Comparison of ENCODE assay signal across 8 cellular contexts in genomic region chr10:21517134-21517982, GRCh38. TPM values are rescaled to one million over a fixed set of nuclear protein-coding genes. Genes with fewer than 3 reads are reported as not detected.
DNase-seq lines count a peak whose midpoint lies in the region; ATAC-seq and TF ChIP-seq lines count a peak whose summit lies in the region.

No MANE protein-coding gene starts in this region.

- DNase-seq in NCI-H2081 (lab: John Stamatoyannopoulos, UW) (peak; percentile 34 to 55), NCI-H2081 treated with DMSO at 0.1 percent for 48 hours (lab: John Stamatoyannopoulos, UW) (no peak), WTC11 (ENCODE audit: low spot score) (peak; percentile 83), fibroblast of mammary gland (ENCODE audit: low read depth) (peak; percentile 58), H4 (ENCODE audit: low spot score) (no peak)
- DNase-seq in natural killer cell treated with Interleukin-12 subunit alpha and Interleukin-12 subunit beta and Interleukin-15 and Interleukin-18, amount 100 ng/mL, for 72 hours (ENCODE audit: low spot score) = no peak

- peak; percentile 42 for ATAC-seq in GM21423 (IDR thresholded peaks at IDR 0.05; ENCODE audit: unreplicated experiment)
- ATAC-seq in WTC11 = peak; percentile 68
- peak; percentile 80 for ATAC-seq in natural killer cell treated with Interleukin-12 subunit alpha and Interleukin-12 subunit beta and Interleukin-15 and Interleukin-18, amount 100 ng/mL, for 72 hours

- no peaks in the 10 kb centered on the region for H3K36me3 ChIP-seq in HUES48 (ENCODE audit: control insufficient read depth, insufficient read depth, low read length)

- H3K9me3 ChIP-seq in HUES48 (ENCODE audit: control insufficient read depth, insufficient read depth, low read length) = no peaks in the 10 kb centered on the region

- peaks cover 81% of the 10 kb centered on the region for H3K4me1 ChIP-seq in HUES48 (ENCODE audit: control insufficient read depth, insufficient read depth, low read length)

- H3K27ac Mint-ChIP-seq in WTC11 = peak overlapping the region; percentile 92
- H3K27ac Mint-ChIP-seq in natural killer cell treated with Interleukin-12 subunit alpha and Interleukin-12 subunit beta and Interleukin-15 and Interleukin-18, amount 100 ng/mL, for 72 hours = peak overlapping the region in 1 of 2 donors; percentile 55

- H3K4me3 Mint-ChIP-seq in WTC11 = peak overlapping the region; percentile 88
- H3K4me3 Mint-ChIP-seq in natural killer cell treated with Interleukin-12 subunit alpha and Interleukin-12 subunit beta and Interleukin-15 and Interleukin-18, amount 100 ng/mL, for 72 hours = peak overlapping the region; percentile 84

- H3K36me3 Mint-ChIP-seq in WTC11 = no peaks in the 10 kb centered on the region
- H3K36me3 Mint-ChIP-seq in natural killer cell treated with Interleukin-12 subunit alpha and Interleukin-12 subunit beta and Interleukin-15 and Interleukin-18, amount 100 ng/mL, for 72 hours = no peaks in the 10 kb centered on the region

- POLR2A ChIA-PET in WTC11 (lab: Charles Lee) = interaction anchor here (0.7 to 3.6 kb wide), 13 partner anchors 8 to 232 kb away, joined by 3 to 57 read pairs (median 7); partner anchors contain the start of gene SKIDA1

- peak overlapping the region; percentile 67 for H3K27ac ChIP-seq in HUES48 (ENCODE audit: low read depth, low read length)

- H3K9ac ChIP-seq in HUES48 (ENCODE audit: low read depth, low read length) = peak overlapping the region; percentile 44

- H3K4me3 ChIP-seq in HUES48 (ENCODE audit: low read depth, low read length) (peak overlapping the region; percentile 82), fibroblast of mammary gland (ENCODE audit: control insufficient read depth, low read depth, low read length) (peak overlapping the region; percentile 61)

- H3K27me3 Mint-ChIP-seq in WTC11 (ENCODE audit: low read depth) = peaks cover 32% of the 10 kb centered on the region
- peaks cover 51 to 74% of the 10 kb centered on the region in 2 donors for H3K27me3 Mint-ChIP-seq in natural killer cell treated with Interleukin-12 subunit alpha and Interleukin-12 subunit beta and Interleukin-15 and Interleukin-18, amount 100 ng/mL, for 72 hours

- H3K27me3 ChIP-seq in HUES48 (ENCODE audit: control insufficient read depth, insufficient read depth, low read length) = peaks cover 61% of the 10 kb centered on the region

- H3K4me1 Mint-ChIP-seq in WTC11 = peaks cover 76% of the 10 kb centered on the region
- H3K4me1 Mint-ChIP-seq in natural killer cell treated with Interleukin-12 subunit alpha and Interleukin-12 subunit beta and Interleukin-15 and Interleukin-18, amount 100 ng/mL, for 72 hours (ENCODE audit: low read depth in 2 of 2) = peaks cover 31 to 32% of the 10 kb centered on the region in 2 donors

- CTCF ChIA-PET in WTC11 (lab: Charles Lee) = interaction anchor here (1.2 to 2.0 kb wide), 5 partner anchors 8 to 214 kb away, joined by 3 to 9 read pairs (median 6); no protein-coding TSS in a partner anchor

- TF ChIP-seq CTCF in WTC11 (IDR thresholded peaks at IDR 0.05) (no peak), fibroblast of mammary gland (conservative IDR thresholded peaks at IDR 0.05; ENCODE audit: control insufficient read depth, insufficient read depth, low read depth, low read length) (no peak)

- no peaks in the 10 kb centered on the region for H3K9me3 Mint-ChIP-seq in WTC11
- H3K9me3 Mint-ChIP-seq in natural killer cell treated with Interleukin-12 subunit alpha and Interleukin-12 subunit beta and Interleukin-15 and Interleukin-18, amount 100 ng/mL, for 72 hours = no peaks in the 10 kb centered on the region

TF ChIP-seq in WTC11, 78 proteins besides CTCF, POLR2A, EP300 and RAD21:
- no peak for TF ChIP-seq FOXK1 (CRISPR knock-in tag; IDR thresholded peaks at IDR 0.05)
- no peak for TF ChIP-seq MXD4 (CRISPR knock-in tag; IDR thresholded peaks at IDR 0.05; ENCODE audit: borderline replicate concordance)
- TF ChIP-seq NR2C2 (CRISPR knock-in tag; IDR thresholded peaks at IDR 0.05) = no peak
- peak; percentile 60; the same call in 1 of the 2 replicates for TF ChIP-seq ETV6 (CRISPR knock-in tag; IDR thresholded peaks at IDR 0.05)
- TF ChIP-seq ZNF138 (CRISPR knock-in tag; conservative IDR thresholded peaks at IDR 0.05) = no peak
TF ChIP-seq in WTC11: peak in this region for 1.

RNA-seq across cellular contexts. Expression of gene SKIDA1, which starts 8.1 kb away (rescaled TPM):
- total RNA-seq in WTC11 (2021) = 9.4 to 12.9 TPM (median 11.8 TPM) in 3 replicates
- not detected for total RNA-seq in natural killer cell treated with Interleukin-12 subunit alpha and Interleukin-12 subunit beta and Interleukin-15 and Interleukin-18, amount 100 ng/mL, for 72 hours
- 0.18 and 0.33 TPM in 2 replicates for total RNA-seq in H4 (2014; rRNA removed; shearing (Covaris generic))

RNA-seq across cellular contexts. Expression of gene MLLT10, which starts 16.7 kb away (rescaled TPM):
- total RNA-seq in WTC11 (2021) = 52.7 to 60.3 TPM (median 60.1 TPM) in 3 replicates
- total RNA-seq in natural killer cell treated with Interleukin-12 subunit alpha and Interleukin-12 subunit beta and Interleukin-15 and Interleukin-18, amount 100 ng/mL, for 72 hours = 10 to 100 TPM; 31.5 to 71.0 TPM
- total RNA-seq in H4 (2014; rRNA removed; shearing (Covaris generic)) = 7.9 TPM in 2 replicates

Comparison
In these comparisons a context has a peak if more than half of its experiments do, and no peak if none do; other contexts are left out.
1. DNase-seq: peak in NCI-H2081 (2 of 2), WTC11 (single experiment) and fibroblast of mammary gland (single experiment); none in NCI-H2081 treated with DMSO at 0.1 percent for 48 hours (single experiment), natural killer cell treated with Interleukin-12 subunit alpha and Interleukin-12 subunit beta and Interleukin-15 and Interleukin-18, amount 100 ng/mL, for 72 hours (single experiment) and H4 (single experiment).
2. Peak in every context shown above with its lines, with median percentiles within 50 percentile points of each other: ATAC-seq.